ENCODE assay signal across 21 cellular contexts in the genomic region with DNA sequence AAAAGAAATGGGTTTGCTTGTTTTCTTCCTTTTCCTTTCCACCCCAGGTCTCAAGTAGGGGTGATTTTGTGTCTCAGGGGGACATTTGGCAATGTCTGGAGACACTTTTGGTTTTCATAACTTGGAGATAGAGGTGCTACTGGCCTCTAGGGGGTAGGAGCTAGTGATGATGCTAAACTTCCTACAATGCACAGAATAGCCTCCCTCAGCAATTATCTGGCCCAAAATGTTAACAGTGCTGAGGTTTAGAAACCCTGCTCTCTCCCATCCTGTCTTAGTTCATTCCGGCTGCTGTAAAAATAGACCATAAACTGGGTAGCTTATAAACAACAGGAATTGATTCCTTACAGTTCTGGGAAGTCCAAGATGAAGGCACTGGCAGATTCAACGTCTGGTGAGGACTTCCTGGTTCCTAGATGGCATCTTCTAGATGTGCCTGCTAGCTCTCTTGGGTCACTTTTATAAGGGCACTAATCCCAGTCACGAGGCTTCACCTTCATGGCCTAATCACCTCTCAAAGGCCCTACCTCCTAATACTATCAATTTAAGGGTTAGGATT. TPM values are rescaled to one million over a fixed set of nuclear protein-coding genes. Genes with fewer than 3 reads are reported as not detected.
DNase-seq lines count a peak whose midpoint lies in the region; ATAC-seq and TF ChIP-seq lines count a peak whose summit lies in the region.
"Had no signal": no experiment of that assay in that cellular context is flagged by ENCODE, and none has a peak within 500 bp of the region (broad histone marks: within the 10 kb centered on the region; RNA-seq: fewer than 3 reads in every experiment).

No MANE protein-coding gene starts in this region.

- H4K20me1 ChIP-seq in HCT116 (ENCODE audit: insufficient read depth): no peaks in the 10 kb centered on the region

- H3K9me3 ChIP-seq in HCT116 (ENCODE audit: control insufficient read depth in 1 of 2, insufficient read depth in 1 of 2, low read depth in 1 of 2, low read length in 2 of 2) (no peaks in the 10 kb centered on the region), endodermal cell (ENCODE audit: control insufficient read depth, low read length) (no peaks in the 10 kb centered on the region), mucosa of descending colon (no peaks in the 10 kb centered on the region)

- WGBS in endodermal cell (ENCODE audit: insufficient coverage in 1 of 2, insufficient read length in 1 of 2), 2 experiments: 92 to 95% methylated on average over 3 of the region's 3 CpGs

- no peaks in the 10 kb centered on the region for H3K36me3 Mint-ChIP-seq in endodermal cell (ENCODE audit: low read depth)

- BruUV-seq in HCT116 (replicated peaks; lab: Mats Ljungman, UMichigan): no TSS peak

- H3K4me1 ChIP-seq in HCT116 (ENCODE audit: control insufficient read depth in 1 of 2, insufficient read depth in 2 of 2, low read length in 2 of 2) (no peaks in the 10 kb centered on the region), endodermal cell (ENCODE audit: control insufficient read depth, insufficient read depth, low read length) (no peaks in the 10 kb centered on the region), mucosa of descending colon (ENCODE audit: low read depth) (no peaks in the 10 kb centered on the region)

- no peak overlapping the region for H2AFZ ChIP-seq in HCT116 (ENCODE audit: low read depth, low read length, poor library complexity, severe bottlenecking)

- H3K27ac ChIP-seq in HCT116 (ENCODE audit: low read depth, low read length): no peak overlapping the region
- no peak overlapping the region for H3K27ac ChIP-seq in endodermal cell (ENCODE audit: low read depth, low read length)
- H3K27ac ChIP-seq: HL-60 had no signal

- RAD21 ChIA-PET in HCT116 (lab: Charles Lee; ENCODE audit: low non-redundant PET in 1 of 2, low total read pairs in 2 of 2, uncharacterized antibody in 2 of 2, unreplicated experiment in 2 of 2): no interaction called here

- no peak overlapping the region for H3K27ac Mint-ChIP-seq in endodermal cell

- DNase-seq in Right ventricle myocardium superior (no peak), cardiac septum (ENCODE audit: low spot score) (no peak), HCT116 (ENCODE audit: low read depth, low spot score) (no peak), endodermal cell (no peak), mucosa of descending colon (peak in 1 of 3 donors; percentile 14), KG1 (lab: John Stamatoyannopoulos, UW) (no peak)
- DNase-seq in activated naive CD4-positive, alpha-beta T cell treated with Interleukin-2 at 50 U/mL for 16 hours: no peak
- DNase-seq: 8988T, AML-193, C1 segment of cervical spinal cord, DMS53, GF-D8, GOT3, KBM-7, NCI-H1105, NCI-H2029 treated with DMSO at 0.1 percent for 48 hours, NCI-H226, NCI-H82 had no signal

- CTCF ChIA-PET in HCT116 (lab: Charles Lee): interaction anchor here (1.5 kb wide), 1 partner anchor 11 kb away, joined by 5 read pairs; no protein-coding TSS in a partner anchor

- H3K36me3 ChIP-seq in HCT116 (ENCODE audit: control insufficient read depth in 1 of 2, insufficient read depth in 2 of 2, low read length in 2 of 2): no peaks in the 10 kb centered on the region
- no peaks in the 10 kb centered on the region for H3K36me3 ChIP-seq in endodermal cell (ENCODE audit: control insufficient read depth, insufficient read depth, low read length)
- no peaks in the 10 kb centered on the region for H3K36me3 ChIP-seq in mucosa of descending colon (ENCODE audit: low read depth)

- no peak for TF ChIP-seq POLR2A in HCT116 (IDR thresholded peaks at IDR 0.05; ENCODE audit: borderline replicate concordance, extremely low read depth, insufficient read depth, insufficient read length)

- POLR2A ChIA-PET in HCT116 (lab: Charles Lee): interaction anchor here (1.0 kb wide), 1 partner anchor 9 kb away, joined by 3 read pairs; no protein-coding TSS in a partner anchor

- H3K4me3 ChIP-seq in HCT116 (replicated peaks in 1 of 2; ENCODE audit: low read depth in 1 of 2, low read length in 2 of 2): no peak overlapping the region
- no peak overlapping the region for H3K4me3 ChIP-seq in endodermal cell (ENCODE audit: low read length)
- H3K4me3 ChIP-seq in mucosa of descending colon: no peak overlapping the region
- H3K4me3 ChIP-seq: GM12878 had no signal

- peak; percentile 52 for ATAC-seq in Right ventricle myocardium superior (ENCODE audit: poor library complexity)
- 0 out of 2 replicates have a peak, but pooled peaks have one; percentile 44 for ATAC-seq in HCT116
- ATAC-seq in mucosa of descending colon: peak; percentile 61
- ATAC-seq in GM19452 (IDR thresholded peaks at IDR 0.05; ENCODE audit: unreplicated experiment): no peak

- H3K9me2 ChIP-seq in HCT116 (ENCODE audit: insufficient read depth): no peaks in the 10 kb centered on the region

- no peak for TF ChIP-seq RAD21 in HCT116 (IDR thresholded peaks at IDR 0.05; ENCODE audit: low read depth)

- H3K79me2 ChIP-seq in HCT116 (ENCODE audit: insufficient read depth, low read length): no peaks in the 10 kb centered on the region

- no peak overlapping the region for H3K4me2 ChIP-seq in HCT116 (ENCODE audit: low read length)

- intact Hi-C loops in Right ventricle myocardium superior (cut with DNase I) (no loop called here), cardiac septum (cut with DNase I) (no loop called here), HCT116 (cut with micrococcal nuclease) (no loop called here), mucosa of descending colon (cut with DNase I, micrococcal nuclease) (no loop called here)

- no peaks in the 10 kb centered on the region for H3K9me3 Mint-ChIP-seq in endodermal cell

- H3K27me3 Mint-ChIP-seq in endodermal cell (ENCODE audit: insufficient read depth): peaks cover 4% of the 10 kb centered on the region

- H3K27me3 ChIP-seq in HCT116 (ENCODE audit: insufficient read depth, low read length) (peaks cover 12% of the 10 kb centered on the region; the same call in 1 of the 2 replicates), endodermal cell (ENCODE audit: control insufficient read depth, insufficient read depth, low read length, poor library complexity, severe bottlenecking) (no peaks in the 10 kb centered on the region)

- TF ChIP-seq CTCF in HCT116 (IDR thresholded peaks at IDR 0.05 in 2 of 3, conservative IDR thresholded peaks at IDR 0.05 in 1 of 3; ENCODE audit: borderline replicate concordance in 1 of 3, insufficient read depth in 1 of 3, low read depth in 2 of 3, low read length in 2 of 3) (0 out of 6 replicates have a peak, but pooled peaks of 1 of the 3 experiments have one; percentile 7), endodermal cell (conservative IDR thresholded peaks at IDR 0.05) (peak; percentile 21), mucosa of descending colon (IDR thresholded peaks at IDR 0.05) (no peak)

- H3K4me1 Mint-ChIP-seq in endodermal cell: peaks cover 18% of the 10 kb centered on the region

- no peak overlapping the region for H3K4me3 Mint-ChIP-seq in endodermal cell

- H3K9ac ChIP-seq in HCT116 (ENCODE audit: low read length): no peak overlapping the region
- H3K9ac ChIP-seq in endodermal cell (ENCODE audit: extremely low read depth, low read length, poor library complexity, severe bottlenecking): no peak overlapping the region

TF ChIP-seq in HCT116, 20 proteins besides CTCF, POLR2A, EP300 and RAD21:
- TF ChIP-seq SIN3A (IDR thresholded peaks at IDR 0.05; ENCODE audit: low read depth) (no peak), ZNF274 (IDR thresholded peaks at IDR 0.05; ENCODE audit: low read depth, low read length) (no peak), FOSL1 (IDR thresholded peaks at IDR 0.05; ENCODE audit: low read depth) (no peak), ZFX (IDR thresholded peaks at IDR 0.05) (no peak), CEBPB (IDR thresholded peaks at IDR 0.05; ENCODE audit: low read depth) (no peak), EGR1 (IDR thresholded peaks at IDR 0.05; ENCODE audit: low read depth) (no peak), ZBTB33 (IDR thresholded peaks at IDR 0.05; ENCODE audit: extremely low read depth, insufficient replicate concordance, low read length) (no peak), CBX3 (IDR thresholded peaks at IDR 0.05; ENCODE audit: low read depth) (no peak), ELF1 (IDR thresholded peaks at IDR 0.05; ENCODE audit: borderline replicate concordance, low read depth) (no peak), TCF7L2 (IDR thresholded peaks at IDR 0.05; ENCODE audit: borderline replicate concordance, extremely low read depth, insufficient read depth, insufficient read length) (no peak), JUND (IDR thresholded peaks at IDR 0.05) (no peak), YY1 (IDR thresholded peaks at IDR 0.05; ENCODE audit: extremely low read depth, insufficient replicate concordance, low read depth, low read length) (no peak)

RNA-seq across cellular contexts. Expression of gene GAS2L3, which starts 7.4 kb away (rescaled TPM):
- total RNA-seq in Right ventricle myocardium superior: 2.4 TPM
- 2.8 TPM for total RNA-seq in cardiac septum
- 38.7 TPM for total RNA-seq in HCT116 (2021; ENCODE audit: unreplicated experiment)
- polyA plus RNA-seq in HCT116 (2012): 11.3 and 15.6 TPM in 2 replicates
- total RNA-seq in endodermal cell: 10 to 100 TPM; 13.5 to 26.8 TPM
- 36.4 TPM for polyA plus RNA-seq in endodermal cell (2013, experiment 1 of 2)
- 42.0 TPM for polyA plus RNA-seq in endodermal cell (2013, experiment 2 of 2)
- 10 to 100 TPM; 14.0 to 24.0 (median 22.9) TPM for total RNA-seq in mucosa of descending colon
